ENCODE assay signal across 25 cellular contexts in the genomic region with DNA sequence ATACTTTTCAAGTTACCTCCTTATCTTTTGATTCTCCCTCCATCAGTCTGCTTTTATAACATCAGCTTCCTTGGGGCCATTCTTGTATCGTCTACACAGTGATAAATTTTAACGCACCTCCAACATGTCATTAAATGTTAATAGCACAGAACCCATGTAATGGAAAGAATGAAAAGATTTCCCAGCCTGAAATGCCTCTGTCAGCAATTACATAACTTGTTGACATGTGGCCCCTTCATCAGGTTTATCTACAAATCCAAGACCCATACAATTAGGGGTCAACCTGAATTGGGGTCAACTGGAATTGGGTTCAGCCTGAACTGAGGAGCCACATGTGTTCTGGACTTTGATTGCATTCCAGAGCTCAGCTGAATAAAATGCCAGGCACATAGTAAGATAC.
"Had no signal": no experiment of that assay in that cellular context is flagged by ENCODE, and none has a peak within 500 bp of the region (broad histone marks: within the 10 kb centered on the region; RNA-seq: fewer than 3 reads in every experiment).

No MANE protein-coding gene starts in this region.

- ATAC-seq: activated naive CD4-positive, alpha-beta T cell treated with anti-CD3 and anti-CD28 coated beads, Interleukin-2, amount 50 U/mL, for 72 hours; gastroesophageal sphincter had no signal

- DNase-seq: activated CD4-positive, alpha-beta memory T cell treated with anti-CD3 and anti-CD28 coated beads, Interleukin-2, amount 10 ng/mL, durations not matched to agents 7 days and 5 days; activated CD4-positive, alpha-beta T cell treated with anti-CD3 and anti-CD28 coated beads, Interleukin-2, amount 10 ng/mL, durations not matched to agents 24 days and 14 days; activated CD8-positive, alpha-beta memory T cell treated with anti-CD3 and anti-CD28 coated beads, Interleukin-2, amount 50 U/mL, for 48 hours; activated effector memory CD4-positive, alpha-beta T cell treated with anti-CD3 and anti-CD28 coated beads, Interleukin-2, amount 50 U/mL, for 16 hours; activated naive CD4-positive, alpha-beta T cell treated with anti-CD3 and anti-CD28 coated beads, Interleukin-2, amount 10 ng/mL, durations not matched to agents 7 days and 5 days; activated naive CD8-positive, alpha-beta T cell treated with anti-CD3 and anti-CD28 coated beads, Interleukin-2, amount 10 ng/mL, durations not matched to agents 7 days and 5 days; activated T-cell treated with anti-CD3 and anti-CD28 coated beads for 4 hours; activated T-cell treated with anti-CD3 and anti-CD28 coated beads, Interleukin-2, amount 50 U/mL, for 24 hours; central memory CD4-positive, alpha-beta T cell; cerebellar nuclear complex; colonic mucosa; effector CD8-positive, alpha-beta T cell; esophagus squamous epithelium; foreskin melanocyte; head of caudate nucleus; T-helper 2 cell had no signal

- H3K27me3 Mint-ChIP-seq: activated CD4-positive, alpha-beta memory T cell treated with anti-CD3 and anti-CD28 coated beads, Interleukin-2, amount 10 ng/mL, durations not matched to agents 7 days and 5 days; activated CD4-positive, alpha-beta T cell treated with anti-CD3 and anti-CD28 coated beads, Interleukin-2, amount 10 ng/mL, durations not matched to agents 24 days and 14 days; activated naive CD8-positive, alpha-beta T cell treated with anti-CD3 and anti-CD28 coated beads, Interleukin-2, amount 10 ng/mL, durations not matched to agents 7 days and 5 days; brain had no signal

- H3K27ac ChIP-seq: ascending aorta, breast epithelium, cardiac muscle cell, colonic mucosa, epithelial cell of prostate, esophagus squamous epithelium, gastroesophageal sphincter had no signal

- H3K27me3 ChIP-seq: ascending aorta, breast epithelium, cardiac muscle cell, colonic mucosa, esophagus squamous epithelium, gastroesophageal sphincter had no signal

- H3K27ac Mint-ChIP-seq: activated CD4-positive, alpha-beta memory T cell treated with anti-CD3 and anti-CD28 coated beads, Interleukin-2, amount 10 ng/mL, durations not matched to agents 7 days and 5 days; activated CD4-positive, alpha-beta T cell treated with anti-CD3 and anti-CD28 coated beads, Interleukin-2, amount 10 ng/mL, durations not matched to agents 24 days and 14 days; activated naive CD4-positive, alpha-beta T cell treated with anti-CD3 and anti-CD28 coated beads, Interleukin-2, amount 10 ng/mL, durations not matched to agents 7 days and 5 days; activated naive CD8-positive, alpha-beta T cell treated with anti-CD3 and anti-CD28 coated beads, Interleukin-2, amount 10 ng/mL, durations not matched to agents 7 days and 5 days; activated T-cell treated with anti-CD3 and anti-CD28 coated beads, Interleukin-2, amount 50 U/mL, for 24 hours; activated T-helper 1 cell treated with anti-CD3 and anti-CD28 coated beads, Interleukin-12 subunit alpha, Interleukin-12 subunit beta, Interleukin-2, Interleukin-4 antibody, amounts not matched to agents 30 ng/mL and 10 ng/mL and 1 ng/mL, durations not matched to agents 14 hours and 24 hours and 36 hours; activated T-helper 2 cell treated with anti-CD3 and anti-CD28 coated beads, Interferon-gamma antibody, Interleukin-2, Interleukin-4, amounts not matched to agents 10 μg/mL and 5 μg/mL and 100 μg/mL, durations not matched to agents 14 hours and 24 hours and 36 hours had no signal

- H3K4me1 ChIP-seq: ascending aorta, breast epithelium, colonic mucosa had no signal

- H3K36me3 ChIP-seq: ascending aorta, breast epithelium, cardiac muscle cell, colonic mucosa, esophagus squamous epithelium, gastroesophageal sphincter had no signal

- H3K4me3 ChIP-seq: ascending aorta, breast epithelium, cardiac muscle cell, colonic mucosa, esophagus squamous epithelium, gastroesophageal sphincter had no signal

- H3K4me3 Mint-ChIP-seq: activated CD4-positive, alpha-beta memory T cell treated with anti-CD3 and anti-CD28 coated beads, Interleukin-2, amount 10 ng/mL, durations not matched to agents 7 days and 5 days; activated CD4-positive, alpha-beta T cell treated with anti-CD3 and anti-CD28 coated beads, Interleukin-2, amount 10 ng/mL, durations not matched to agents 24 days and 14 days; activated naive CD4-positive, alpha-beta T cell treated with anti-CD3 and anti-CD28 coated beads, Interleukin-2, amount 10 ng/mL, durations not matched to agents 7 days and 5 days; activated naive CD8-positive, alpha-beta T cell treated with anti-CD3 and anti-CD28 coated beads, Interleukin-2, amount 10 ng/mL, durations not matched to agents 7 days and 5 days; activated T-cell treated with anti-CD3 and anti-CD28 coated beads, Interleukin-2, amount 50 U/mL, for 24 hours; activated T-helper 1 cell treated with anti-CD3 and anti-CD28 coated beads, Interleukin-12 subunit alpha, Interleukin-12 subunit beta, Interleukin-2, Interleukin-4 antibody, amounts not matched to agents 30 ng/mL and 10 ng/mL and 1 ng/mL, durations not matched to agents 14 hours and 24 hours and 36 hours; brain had no signal

- H3K9me3 ChIP-seq: ascending aorta, breast epithelium, colonic mucosa, esophagus squamous epithelium, gastroesophageal sphincter had no signal

- H3K9me3 Mint-ChIP-seq: activated CD4-positive, alpha-beta memory T cell treated with anti-CD3 and anti-CD28 coated beads, Interleukin-2, amount 10 ng/mL, durations not matched to agents 7 days and 5 days; activated naive CD4-positive, alpha-beta T cell treated with anti-CD3 and anti-CD28 coated beads, Interleukin-2, amount 10 ng/mL, durations not matched to agents 7 days and 5 days; activated T-cell treated with anti-CD3 and anti-CD28 coated beads, Interleukin-2, amount 50 U/mL, for 24 hours; activated T-helper 2 cell treated with anti-CD3 and anti-CD28 coated beads, Interferon-gamma antibody, Interleukin-2, Interleukin-4, amounts not matched to agents 10 μg/mL and 5 μg/mL and 100 μg/mL, durations not matched to agents 14 hours and 24 hours and 36 hours; brain had no signal

- H3K36me3 Mint-ChIP-seq: activated naive CD4-positive, alpha-beta T cell treated with anti-CD3 and anti-CD28 coated beads, Interleukin-2, amount 10 ng/mL, durations not matched to agents 7 days and 5 days; activated naive CD8-positive, alpha-beta T cell treated with anti-CD3 and anti-CD28 coated beads, Interleukin-2, amount 10 ng/mL, durations not matched to agents 7 days and 5 days; brain had no signal
